In genomic region chr1:41318135-41318534, GRCh38 we compare ENCODE assay signal across 29 cellular contexts. TPM values are rescaled to one million over a fixed set of nuclear protein-coding genes. Genes with fewer than 3 reads are reported as not detected.
"Had no signal": no experiment of that assay in that cellular context is flagged by ENCODE, and none has a peak within 500 bp of the region (broad histone marks: within the 10 kb centered on the region; RNA-seq: fewer than 3 reads in every experiment).

No MANE protein-coding gene starts in this region.

- H3K4me1 ChIP-seq: Peyer's patch had no signal

- H3K4me2 ChIP-seq: KMS-11, SK-N-SH had no signal

- H3K4me3 ChIP-seq: cardiac muscle cell, Peyer's patch, SJCRH30 had no signal

- H3K9ac ChIP-seq: KMS-11, SK-N-SH had no signal

- ATAC-seq: activated CD4-positive, alpha-beta T cell treated with anti-CD3 and anti-CD28 coated beads for 36 hours; activated CD8-positive, alpha-beta T cell treated with anti-CD3 and anti-CD28 coated beads for 36 hours; activated T-helper 17 cell treated with anti-CD3 and anti-CD28 coated beads, Interleukin-2, amount 50 U/mL, for 72 hours had no signal

- DNase-seq: activated CD4-positive, alpha-beta T cell treated with anti-CD3 and anti-CD28 coated beads for 36 hours; activated CD4-positive, alpha-beta T cell treated with anti-CD3 and anti-CD28 coated beads, Interleukin-2, amount 50 U/mL, for 1 hour; activated CD8-positive, alpha-beta T cell treated with anti-CD3 and anti-CD28 coated beads for 36 hours; activated gamma-delta T cell; activated naive CD4-positive, alpha-beta T cell treated with anti-CD3 and anti-CD28 coated beads for 36 hours; activated T-cell treated with anti-CD3 and anti-CD28 coated beads for 4 hours; activated T-cell treated with anti-CD3 and anti-CD28 coated beads, Interleukin-2, amount 50 U/mL, for 48 hours; amygdala; brain microvascular endothelial cell; NCI-H1092; NCI-H1417; NCI-H1930; NCI-H2107; NCI-H2171 treated with DMSO at 0.1 percent for 48 hours; NCI-H510A; NCI-H526 treated with DMSO at 0.1 percent for 48 hours; NCI-H82; NK-92 treated with Interleukin-12 subunit alpha and Interleukin-12 subunit beta, amount 100 ng/mL, for 24 hours; Peyer's patch; Right ventricle myocardium superior; SJCRH30; SK-N-SH; T-helper 1 cell had no signal

- H3K27me3 ChIP-seq: cardiac muscle cell, Peyer's patch, SJCRH30 had no signal

- H3K9me3 ChIP-seq: Peyer's patch, SJCRH30, SK-N-SH had no signal

- H3K27ac ChIP-seq: brain microvascular endothelial cell, cardiac muscle cell, KMS-11, Peyer's patch, RWPE1, SJCRH30, VCaP had no signal

- H3K36me3 ChIP-seq: brain microvascular endothelial cell, cardiac muscle cell, Peyer's patch, SJCRH30 had no signal

RNA-seq across cellular contexts. Expression of gene FOXO6, which starts 43.1 kb away (rescaled TPM):
- total RNA-seq: T-helper 2 cell treated with Interferon-gamma antibody and Interleukin-4, amounts not matched to agents 100 ng/mL and 5 ng/mL, for 36 hours had no signal
